ENCODE assay signal across 19 cellular contexts in the genomic region with DNA sequence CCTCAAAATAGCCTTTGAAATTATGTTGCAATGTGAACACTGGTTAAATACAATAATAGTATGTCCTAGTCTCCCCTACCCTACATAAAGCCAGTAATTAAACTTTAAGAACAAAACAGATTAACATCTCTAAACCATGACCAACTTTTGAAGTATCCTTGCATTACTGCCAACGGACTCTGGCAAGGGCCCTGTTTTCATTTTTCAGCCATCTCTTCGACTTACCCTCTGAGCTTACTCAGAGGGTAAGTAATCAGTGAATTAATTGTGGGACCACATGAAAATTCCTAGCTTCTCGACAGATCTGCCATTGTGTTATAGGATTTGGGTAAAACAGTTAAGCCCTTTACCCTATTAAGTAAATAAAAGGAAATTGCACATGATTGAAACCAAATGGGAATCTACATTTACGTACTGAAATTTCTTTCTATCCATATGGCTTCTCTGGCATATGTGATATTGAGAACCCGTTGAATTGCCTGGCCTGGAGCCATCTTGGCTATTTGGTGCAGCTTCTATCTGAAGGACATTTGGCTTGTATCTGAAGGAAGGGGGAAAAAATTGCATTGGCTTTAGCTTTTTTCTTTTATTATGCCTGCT. TPM values are rescaled to one million over a fixed set of nuclear protein-coding genes. Genes with fewer than 3 reads are reported as not detected.
DNase-seq lines count a peak whose midpoint lies in the region; ATAC-seq and TF ChIP-seq lines count a peak whose summit lies in the region.
"Had no signal": no experiment of that assay in that cellular context is flagged by ENCODE, and none has a peak within 500 bp of the region (broad histone marks: within the 10 kb centered on the region; RNA-seq: fewer than 3 reads in every experiment).

No MANE protein-coding gene starts in this region.

- H3K9me3 ChIP-seq in BE2C (no peaks in the 10 kb centered on the region), prostate gland (no peaks in the 10 kb centered on the region)
- H3K9me3 ChIP-seq: left ventricle myocardium inferior, spleen had no signal

- H3K27me3 ChIP-seq in BE2C (no peaks in the 10 kb centered on the region), prostate gland (replicated peaks; ENCODE audit: insufficient read depth) (no peaks in the 10 kb centered on the region)
- H3K27me3 ChIP-seq: dorsolateral prefrontal cortex, spleen had no signal

- TF ChIP-seq CTCF in BE2C (IDR thresholded peaks at IDR 0.05; ENCODE audit: low read depth, low read length) (no peak), prostate gland (IDR thresholded peaks at IDR 0.05) (no peak)

- WGBS in prostate gland, result 48% methylated on average over 5 of the region's 5 CpGs

- in situ Hi-C loops in SK-MEL-5 (cut with HindIII; ENCODE audit: low pct_unique_long_range_greater_than_20kb, low sequenced_read_pairs), result no loop called here

- no peak overlapping the region for H3K27ac ChIP-seq in prostate gland
- H3K27ac ChIP-seq: left ventricle myocardium inferior, spleen had no signal

- peaks cover 8% of the 10 kb centered on the region for H3K4me1 ChIP-seq in BE2C
- no peaks in the 10 kb centered on the region for H3K4me1 ChIP-seq in prostate gland (replicated peaks)
- H3K4me1 ChIP-seq: spleen had no signal

- DNase-seq in BE2C (peak; percentile 34), NCI-H1092 treated with DMSO at 0.1 percent for 48 hours (lab: John Stamatoyannopoulos, UW) (peak; percentile 97), SK-MEL-5 (ENCODE audit: low read depth, low spot score) (peak; percentile 53), fibroblast of the conjunctiva (ENCODE audit: low read depth) (peak; percentile 50), midbrain (lab: John Stamatoyannopoulos, UW) (no peak), prostate gland (ENCODE audit: low spot score) (no peak)
- no peak for DNase-seq in activated CD8-positive, alpha-beta memory T cell treated with anti-CD3 and anti-CD28 coated beads for 24 hours
- DNase-seq: activated CD4-positive, alpha-beta T cell treated with anti-CD3 and anti-CD28 coated beads for 4 hours; activated CD8-positive, alpha-beta memory T cell treated with anti-CD3 and anti-CD28 coated beads, Interleukin-2, amount 50 U/mL, for 4 hours; activated effector memory CD4-positive, alpha-beta T cell treated with Interleukin-2 at 50 U/mL for 16 hours; CD8-positive, alpha-beta T cell; erythroblast; GOT3; KG1; left ventricle myocardium inferior; NCI-H345; spleen had no signal

- H3K4me3 ChIP-seq in BE2C (ENCODE audit: low read depth, low read length) (no peak overlapping the region), prostate gland (no peak overlapping the region)
- H3K4me3 ChIP-seq: dorsolateral prefrontal cortex, left ventricle myocardium inferior, spleen had no signal

- H3K36me3 ChIP-seq in BE2C, result no peaks in the 10 kb centered on the region
- no peaks in the 10 kb centered on the region for H3K36me3 ChIP-seq in prostate gland
- H3K36me3 ChIP-seq: spleen had no signal

- intact Hi-C loops in prostate gland (cut with DNase I), result no loop called here

- no peak for TF ChIP-seq POLR2A in prostate gland (IDR thresholded peaks at IDR 0.05)

- no peak for ATAC-seq in HG03442 (IDR thresholded peaks at IDR 0.05; ENCODE audit: unreplicated experiment)
- ATAC-seq: CD8-positive, alpha-beta T cell had no signal

RNA-seq across cellular contexts. Expression of a gene that starts 39.6 kb away (rescaled TPM):
- 14.2 TPM for polyA plus RNA-seq in BE2C (2012; ENCODE audit: insufficient read depth, insufficient read length, low read depth)
- 18.2 and 19.3 TPM in 2 replicates for total RNA-seq in SK-MEL-5 (2014; rRNA removed; shearing (Covaris generic))
- 15.6 and 16.3 TPM in 2 replicates for polyA plus RNA-seq in SK-MEL-5 (2015; cell fraction: cytosol; rRNA removed)
- polyA plus RNA-seq in SK-MEL-5 (2015; cell fraction: nucleus; rRNA removed), result 6.3 and 7.3 TPM in 2 replicates
- total RNA-seq in prostate gland, result 1 to 10 TPM; 4.4 to 5.1 TPM
- total RNA-seq: CD8-positive, alpha-beta T cell had no signal

Comparison
In these comparisons a context has a peak if more than half of its experiments do, and no peak if none do; other contexts are left out.
1. DNase-seq: peak in BE2C (single experiment), NCI-H1092 treated with DMSO at 0.1 percent for 48 hours (single experiment), SK-MEL-5 (single experiment) and fibroblast of the conjunctiva (single experiment); none in midbrain (single experiment), prostate gland (single experiment) and activated CD8-positive, alpha-beta memory T cell treated with anti-CD3 and anti-CD28 coated beads for 24 hours (single experiment).